In genomic region chr20:3188823-3189413, GRCh38 we compare ENCODE assay signal across 14 cellular contexts. TPM values are rescaled to one million over a fixed set of nuclear protein-coding genes. Genes with fewer than 3 reads are reported as not detected.
A peak's percentile ranks its signal among the peaks of the same experiment; 100 is the strongest.
DNase-seq lines count a peak whose midpoint lies in the region; ATAC-seq and TF ChIP-seq lines count a peak whose summit lies in the region.
"Had no signal": no experiment of that assay in that cellular context is flagged by ENCODE, and none has a peak within 500 bp of the region (broad histone marks: within the 10 kb centered on the region; RNA-seq: fewer than 3 reads in every experiment).

No MANE protein-coding gene starts in this region.

- DNase-seq in left ventricle myocardium inferior (no peak), left cardiac atrium (no peak), OCI-LY7 (ENCODE audit: low spot score) (no peak), dorsolateral prefrontal cortex (no peak), HAP-1 (ENCODE audit: low spot score in 2 of 2) (no peak), UCSD-AML1 (lab: John Stamatoyannopoulos, UW; ENCODE audit: unreplicated experiment) (no peak), iPS-NIHi11 (ENCODE audit: low spot score) (no peak)
- DNase-seq: activated CD4-positive, alpha-beta T cell treated with anti-CD3 and anti-CD28 coated beads for 4 hours; NCI-H1436 treated with DMSO at 0.1 percent for 48 hours; Right ventricle myocardium superior; SW 1271 had no signal

- no peak for ATAC-seq in left cardiac atrium
- ATAC-seq: K562 had no signal

- intact Hi-C loops in left ventricle myocardium inferior (cut with micrococcal nuclease) = no loop called here
- intact Hi-C loops in left cardiac atrium (cut with DNase I) = no loop called here
- intact Hi-C loops in OCI-LY7 (cut with micrococcal nuclease; ENCODE audit: unreplicated experiment) = no loop called here
- intact Hi-C loops in dorsolateral prefrontal cortex (cut with DNase I) = loop anchor here in 1 of 2 donors (2.0 kb wide), 1 partner anchor 86 kb away; no protein-coding TSS in a partner anchor

- no peaks in the 10 kb centered on the region for H3K79me2 ChIP-seq in OCI-LY7 (ENCODE audit: insufficient read depth, low read depth, low read length)

- TF ChIP-seq CTCF in left ventricle myocardium inferior (IDR thresholded peaks at IDR 0.05; ENCODE audit: borderline replicate concordance) = no peak
- TF ChIP-seq CTCF in OCI-LY7 (conservative IDR thresholded peaks at IDR 0.05; ENCODE audit: low read length) = no peak
- no peak for TF ChIP-seq CTCF in dorsolateral prefrontal cortex (IDR thresholded peaks at IDR 0.05 in 54 of 56, conservative IDR thresholded peaks at IDR 0.05 in 2 of 56; ENCODE audit: low read depth in 1 of 56, partially characterized antibody in 56 of 56)

- peak overlapping the region; percentile 5 for H3K27ac ChIP-seq in left ventricle myocardium inferior (replicated peaks)
- H3K27ac ChIP-seq in OCI-LY7 (ENCODE audit: low read depth, low read length, poor library complexity, severe bottlenecking) = no peak overlapping the region
- H3K27ac ChIP-seq in dorsolateral prefrontal cortex = peak overlapping the region in 42 of 59 donors; percentile 5 to 86 (median 59)
- H3K27ac ChIP-seq: neural progenitor cell, prostate gland had no signal

- H4K20me1 ChIP-seq in OCI-LY7 (ENCODE audit: insufficient read depth, low read length) = no peaks in the 10 kb centered on the region

- CTCF ChIA-PET in OCI-LY7 (lab: Charles Lee; ENCODE audit: unreplicated experiment) = no interaction called here

- POLR2A ChIA-PET in OCI-LY7 (lab: Charles Lee) = no interaction called here

- BruUV-seq in OCI-LY7 (replicated peaks; lab: Mats Ljungman, UMichigan) = TSS peak; percentile 54

- in situ Hi-C loops in HAP-1 (cut with MboI; ENCODE audit: low sequenced_read_pairs) = no loop called here

- no peak overlapping the region for H3K4me3 ChIP-seq in left ventricle myocardium inferior
- no peak overlapping the region for H3K4me3 ChIP-seq in OCI-LY7 (ENCODE audit: low read depth, low read length, poor library complexity, severe bottlenecking)
- H3K4me3 ChIP-seq in dorsolateral prefrontal cortex = no peak overlapping the region
- no peak overlapping the region for H3K4me3 ChIP-seq in HAP-1
- H3K4me3 ChIP-seq: K562, neural progenitor cell, prostate gland had no signal

- H3K4me2 ChIP-seq in OCI-LY7 (ENCODE audit: low read length) = no peak overlapping the region
- H3K4me2 ChIP-seq: neural progenitor cell had no signal

- peaks cover 45% of the 10 kb centered on the region for H3K36me3 ChIP-seq in left ventricle myocardium inferior
- peaks cover 32% of the 10 kb centered on the region; the same call in 1 of the 2 replicates for H3K36me3 ChIP-seq in OCI-LY7 (ENCODE audit: insufficient read depth, low read length)
- peaks cover 45% of the 10 kb centered on the region for H3K36me3 ChIP-seq in HAP-1 (replicated peaks)
- H3K36me3 ChIP-seq: neural progenitor cell had no signal

- H3K4me1 ChIP-seq in left ventricle myocardium inferior (peaks cover 6% of the 10 kb centered on the region), OCI-LY7 (ENCODE audit: insufficient read depth, low read length, poor library complexity, severe bottlenecking) (no peaks in the 10 kb centered on the region), HAP-1 (no peaks in the 10 kb centered on the region)
- H3K4me1 ChIP-seq: neural progenitor cell, prostate gland had no signal

- H2AFZ ChIP-seq in OCI-LY7 (ENCODE audit: low read length) = no peak overlapping the region
- H2AFZ ChIP-seq: neural progenitor cell had no signal

- H3K9me3 ChIP-seq in left ventricle myocardium inferior (replicated peaks) (no peaks in the 10 kb centered on the region), OCI-LY7 (ENCODE audit: low read length) (no peaks in the 10 kb centered on the region), HAP-1 (no peaks in the 10 kb centered on the region)
- H3K9me3 ChIP-seq: prostate gland had no signal

- H3K27me3 ChIP-seq in left ventricle myocardium inferior (ENCODE audit: low read depth) = no peaks in the 10 kb centered on the region
- no peaks in the 10 kb centered on the region for H3K27me3 ChIP-seq in dorsolateral prefrontal cortex
- no peaks in the 10 kb centered on the region for H3K27me3 ChIP-seq in HAP-1 (ENCODE audit: low read depth)
- H3K27me3 ChIP-seq: neural progenitor cell had no signal

- no peaks in the 10 kb centered on the region for H3K9me2 ChIP-seq in OCI-LY7 (ENCODE audit: insufficient read depth, low read length)

RNA-seq across cellular contexts. Expression of gene DDRGK1, which starts 15.6 kb away (rescaled TPM):
- 30.0 TPM for total RNA-seq in left ventricle myocardium inferior
- 10 to 100 TPM; 39.3 to 44.8 TPM for total RNA-seq in left cardiac atrium
- total RNA-seq in OCI-LY7 (2014; rRNA removed; shearing (Covaris generic)) = 35.5 and 37.7 TPM in 2 replicates
- total RNA-seq in OCI-LY7 (2022) = 52.0 and 55.0 TPM in 2 replicates
- total RNA-seq in dorsolateral prefrontal cortex = 100 to 1,000 TPM in 119 of 120 experiments, 10 to 100 TPM in 1; 98.5 to 184 (median 132) TPM

RNA-seq across cellular contexts. Expression of gene LZTS3, which starts 15.6 kb away (rescaled TPM):
- total RNA-seq in left ventricle myocardium inferior (13.4 TPM), left cardiac atrium (10 to 100 TPM; 12.0 to 13.2 TPM), OCI-LY7 (2022) (4.2 and 5.0 TPM in 2 replicates), dorsolateral prefrontal cortex (100 to 1,000 TPM in 117 of 120 experiments, 10 to 100 TPM in 3; 55.7 to 232 (median 165) TPM)
- 4.5 and 4.7 TPM in 2 replicates for total RNA-seq in OCI-LY7 (2014; rRNA removed; shearing (Covaris generic))

RNA-seq across cellular contexts. Expression of gene ITPA, which starts 20.4 kb away (rescaled TPM):
- total RNA-seq in left ventricle myocardium inferior = 17.2 TPM
- total RNA-seq in left cardiac atrium = 10 to 100 TPM; 18.7 to 25.7 TPM
- 58.0 and 66.4 TPM in 2 replicates for total RNA-seq in OCI-LY7 (2014; rRNA removed; shearing (Covaris generic))
- 54.4 and 62.4 TPM in 2 replicates for total RNA-seq in OCI-LY7 (2022)
- total RNA-seq in dorsolateral prefrontal cortex = 10 to 100 TPM; 18.3 to 51.4 (median 33.9) TPM

RNA-seq across cellular contexts. Expression of gene FASTKD5, which starts 29.3 kb away (rescaled TPM):
- total RNA-seq in left ventricle myocardium inferior = 27.8 TPM
- total RNA-seq in left cardiac atrium = 10 to 100 TPM; 18.2 to 22.5 TPM
- total RNA-seq in OCI-LY7 (2014; rRNA removed; shearing (Covaris generic)) = 15.7 and 18.1 TPM in 2 replicates
- 15.7 and 15.8 TPM in 2 replicates for total RNA-seq in OCI-LY7 (2022)
- 10 to 100 TPM; 10.4 to 25.9 (median 18.3) TPM for total RNA-seq in dorsolateral prefrontal cortex

RNA-seq across cellular contexts. Expression of gene UBOX5, which starts 29.3 kb away (rescaled TPM):
- 3.1 TPM for total RNA-seq in left ventricle myocardium inferior
- 1 to 10 TPM; 3.2 to 4.0 TPM for total RNA-seq in left cardiac atrium
- total RNA-seq in OCI-LY7 (2014; rRNA removed; shearing (Covaris generic)) = 3.2 and 4.1 TPM in 2 replicates
- total RNA-seq in OCI-LY7 (2022) = 5.2 and 5.3 TPM in 2 replicates
- total RNA-seq in dorsolateral prefrontal cortex = 10 to 100 TPM in 52 of 120 experiments, 1 to 10 TPM in 68; 6.1 to 13.0 (median 9.5) TPM
